Comparison of ENCODE assay signal across 2 cellular contexts in the genomic region with DNA sequence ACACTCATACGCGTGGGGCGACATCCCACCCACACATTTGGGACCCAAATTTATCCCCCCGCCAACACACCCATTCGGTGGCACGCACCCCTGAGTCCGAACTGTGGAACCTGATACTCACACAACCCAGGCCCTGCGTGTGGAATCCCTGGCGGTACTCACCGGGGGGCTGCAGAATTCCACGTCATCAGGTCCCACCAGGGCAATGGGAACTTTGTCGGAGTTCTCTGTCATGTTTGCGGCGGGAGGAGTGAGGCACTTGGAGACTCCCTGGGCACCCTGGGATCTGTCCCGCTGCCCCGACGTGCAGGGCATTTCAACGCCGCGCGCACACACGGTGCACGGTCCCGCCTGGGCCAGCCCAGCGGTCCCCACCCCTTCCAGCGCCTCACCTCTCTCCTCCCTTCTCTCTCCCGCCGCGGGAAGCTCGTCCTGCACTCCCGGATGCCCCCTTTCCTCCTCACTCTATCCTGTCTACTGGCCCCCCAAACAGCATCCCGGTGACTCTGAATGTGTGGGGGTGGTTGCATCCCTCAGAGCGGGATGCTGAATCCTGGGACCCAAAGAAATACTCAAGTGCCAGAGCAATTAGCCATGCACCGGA.
TF ChIP-seq lines count a peak whose summit lies in the region.

A gene (minus strand): TSS at position 353 of the 604 bp plus-strand sequence. CDS start 119 bp downstream, at position 234.

TF ChIP-seq in endothelial cell of umbilical vein, 7 proteins besides CTCF, POLR2A, EP300 and RAD21 (continued from another document):
- TF ChIP-seq EZH2 (IDR thresholded peaks at IDR 0.05; ENCODE audit: borderline replicate concordance, low read depth, low read length, severe bottlenecking) (peak; percentile 94), GATA2 (IDR thresholded peaks at IDR 0.05; ENCODE audit: insufficient read depth, insufficient read length, low read depth, low read length) (no peak), MYC (IDR thresholded peaks at IDR 0.05; ENCODE audit: low read depth, low read length) (no peak), POLR2AphosphoS5 (IDR thresholded peaks at IDR 0.05; ENCODE audit: insufficient read depth, low read depth, low read length) (no peak), FOS (IDR thresholded peaks at IDR 0.05; ENCODE audit: borderline replicate concordance, insufficient read depth, low read length) (no peak)
- TF ChIP-seq, protein P1, sequence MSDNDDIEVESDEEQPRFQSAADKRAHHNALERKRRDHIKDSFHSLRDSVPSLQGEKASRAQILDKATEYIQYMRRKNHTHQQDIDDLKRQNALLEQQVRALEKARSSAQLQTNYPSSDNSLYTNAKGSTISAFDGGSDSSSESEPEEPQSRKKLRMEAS (IDR thresholded peaks at IDR 0.05; ENCODE audit: insufficient read depth, insufficient read length) = no peak

TF ChIP-seq in neural cell, 6 proteins besides CTCF, POLR2A, EP300 and RAD21:
- TF ChIP-seq MXI1 (conservative IDR thresholded peaks at IDR 0.05; ENCODE audit: poor library complexity, severe bottlenecking) = no peak
- no peak for TF ChIP-seq POLR2AphosphoS5 (IDR thresholded peaks at IDR 0.05)
- TF ChIP-seq, protein P2, sequence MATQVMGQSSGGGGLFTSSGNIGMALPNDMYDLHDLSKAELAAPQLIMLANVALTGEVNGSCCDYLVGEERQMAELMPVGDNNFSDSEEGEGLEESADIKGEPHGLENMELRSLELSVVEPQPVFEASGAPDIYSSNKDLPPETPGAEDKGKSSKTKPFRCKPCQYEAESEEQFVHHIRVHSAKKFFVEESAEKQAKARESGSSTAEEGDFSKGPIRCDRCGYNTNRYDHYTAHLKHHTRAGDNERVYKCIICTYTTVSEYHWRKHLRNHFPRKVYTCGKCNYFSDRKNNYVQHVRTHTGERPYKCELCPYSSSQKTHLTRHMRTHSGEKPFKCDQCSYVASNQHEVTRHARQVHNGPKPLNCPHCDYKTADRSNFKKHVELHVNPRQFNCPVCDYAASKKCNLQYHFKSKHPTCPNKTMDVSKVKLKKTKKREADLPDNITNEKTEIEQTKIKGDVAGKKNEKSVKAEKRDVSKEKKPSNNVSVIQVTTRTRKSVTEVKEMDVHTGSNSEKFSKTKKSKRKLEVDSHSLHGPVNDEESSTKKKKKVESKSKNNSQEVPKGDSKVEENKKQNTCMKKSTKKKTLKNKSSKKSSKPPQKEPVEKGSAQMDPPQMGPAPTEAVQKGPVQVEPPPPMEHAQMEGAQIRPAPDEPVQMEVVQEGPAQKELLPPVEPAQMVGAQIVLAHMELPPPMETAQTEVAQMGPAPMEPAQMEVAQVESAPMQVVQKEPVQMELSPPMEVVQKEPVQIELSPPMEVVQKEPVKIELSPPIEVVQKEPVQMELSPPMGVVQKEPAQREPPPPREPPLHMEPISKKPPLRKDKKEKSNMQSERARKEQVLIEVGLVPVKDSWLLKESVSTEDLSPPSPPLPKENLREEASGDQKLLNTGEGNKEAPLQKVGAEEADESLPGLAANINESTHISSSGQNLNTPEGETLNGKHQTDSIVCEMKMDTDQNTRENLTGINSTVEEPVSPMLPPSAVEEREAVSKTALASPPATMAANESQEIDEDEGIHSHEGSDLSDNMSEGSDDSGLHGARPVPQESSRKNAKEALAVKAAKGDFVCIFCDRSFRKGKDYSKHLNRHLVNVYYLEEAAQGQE (IDR thresholded peaks at IDR 0.05; ENCODE audit: borderline replicate concordance) = no peak
- no peak for TF ChIP-seq SMC3 (conservative IDR thresholded peaks at IDR 0.05; ENCODE audit: poor library complexity)
- TF ChIP-seq EZH2 (IDR thresholded peaks at IDR 0.05; ENCODE audit: borderline replicate concordance, insufficient read depth, low read length, poor library complexity, severe bottlenecking) = no peak
- no peak for TF ChIP-seq TAF1 (IDR thresholded peaks at IDR 0.05; ENCODE audit: low read depth)
